ENCODE assay signal across 9 cellular contexts in the genomic region with DNA sequence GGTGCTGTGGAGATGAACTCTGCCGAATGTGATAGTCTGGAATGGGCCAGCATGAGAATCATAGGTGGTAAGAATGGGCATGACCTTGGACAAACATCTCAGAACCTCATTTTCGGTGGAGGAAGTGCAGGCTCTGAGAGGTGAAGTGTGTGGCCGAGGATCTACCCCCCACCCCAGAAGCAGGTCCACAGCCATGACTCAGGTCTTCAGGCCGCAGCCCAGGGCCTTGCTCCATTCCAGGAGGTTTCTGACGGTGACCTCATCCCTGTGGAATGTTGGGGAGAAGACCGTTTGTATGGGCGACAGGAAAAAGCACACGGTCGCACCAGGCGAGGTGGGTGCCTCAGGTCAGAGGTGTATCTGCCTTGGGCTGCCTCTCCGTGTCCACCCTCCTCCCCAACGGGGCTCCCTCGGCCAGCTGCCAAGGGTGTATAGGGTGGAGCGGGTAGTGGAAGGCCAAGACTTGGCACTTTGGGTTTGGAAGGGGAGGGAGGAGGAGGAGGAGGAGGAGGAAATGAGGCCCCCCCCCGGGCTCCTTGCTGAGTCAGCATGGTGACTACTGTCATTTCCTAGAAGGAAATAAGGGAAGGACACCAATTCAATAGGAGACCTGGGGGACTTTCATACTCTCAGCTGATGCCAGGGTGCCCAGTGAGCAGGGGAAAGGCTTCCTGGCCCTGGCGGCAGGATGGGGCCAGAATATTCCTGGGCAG.
DNase-seq lines count a peak whose midpoint lies in the region; ATAC-seq and TF ChIP-seq lines count a peak whose summit lies in the region.
"Had no signal": no experiment of that assay in that cellular context is flagged by ENCODE, and none has a peak within 500 bp of the region (broad histone marks: within the 10 kb centered on the region; RNA-seq: fewer than 3 reads in every experiment).

No MANE protein-coding gene starts in this region.

- no peak for TF ChIP-seq CTCF in lower lobe of right lung (IDR thresholded peaks at IDR 0.05)

- H3K9me3 ChIP-seq in lower lobe of right lung, result no peaks in the 10 kb centered on the region
- no peaks in the 10 kb centered on the region for H3K9me3 ChIP-seq in aorta (ENCODE audit: control insufficient read depth, low read length)

- peak; percentile 39 for DNase-seq in SIG-M5 treated with dmso at 0.1 percent for 504 hours (lab: John Stamatoyannopoulos, UW; ENCODE audit: unreplicated experiment)
- DNase-seq in SIG-M5 (lab: John Stamatoyannopoulos, UW), result no peak
- peak; percentile 50 for DNase-seq in ecto neural progenitor cell (ENCODE audit: low spot score)
- DNase-seq in lower lobe of right lung, result peak; percentile 73
- DNase-seq in aorta, result peak; percentile 88 to 91
- no peak for DNase-seq in OCI-M1 (lab: John Stamatoyannopoulos, UW)
- DNase-seq: stimulated activated CD4-positive, alpha-beta T cell treated with anti-CD3 and anti-CD28 coated beads, Interleukin-2, amount 100 ng/mL, for 24 hours had no signal

- ATAC-seq in lower lobe of right lung (peak; percentile 90 to 94), aorta (ENCODE audit: low FRiP score) (peak; percentile 81), HG03354 (IDR thresholded peaks at IDR 0.05; ENCODE audit: poor library complexity, severe bottlenecking, unreplicated experiment) (no peak), HG03135 (IDR thresholded peaks at IDR 0.05; ENCODE audit: unreplicated experiment) (no peak)

- intact Hi-C loops in lower lobe of right lung (cut with DNase I) (no loop called here), aorta (cut with DNase I) (loop anchor here (5.0 kb wide), 1 partner anchor 55 kb away; no protein-coding TSS in a partner anchor)

- H3K36me3 ChIP-seq in lower lobe of right lung (no peaks in the 10 kb centered on the region), aorta (ENCODE audit: control insufficient read depth in 1 of 2, insufficient read depth in 2 of 2, low read length in 1 of 2) (no peaks in the 10 kb centered on the region)

- peaks cover 32% of the 10 kb centered on the region for H3K4me1 ChIP-seq in lower lobe of right lung
- no peaks in the 10 kb centered on the region for H3K4me1 ChIP-seq in aorta (ENCODE audit: control insufficient read depth in 1 of 2, insufficient read depth in 2 of 2, low read length in 2 of 2)

- H3K4me3 ChIP-seq in lower lobe of right lung, result no peak overlapping the region
- H3K4me3 ChIP-seq in aorta (ENCODE audit: low read length in 2 of 2), result no peak overlapping the region

- H3K27ac ChIP-seq in lower lobe of right lung (peak overlapping the region; percentile 54), aorta (ENCODE audit: low read depth in 1 of 2, low read length in 2 of 2) (peak overlapping the region in 1 of 2 donors; percentile 44)

- no peaks in the 10 kb centered on the region for H3K27me3 ChIP-seq in lower lobe of right lung (ENCODE audit: low read depth)
- H3K27me3 ChIP-seq in aorta (ENCODE audit: control insufficient read depth in 1 of 2, insufficient read depth in 2 of 2, low read length in 1 of 2), result no peaks in the 10 kb centered on the region

- 12 to 14% methylated on average over 16 of the region's 16 CpGs for WGBS in aorta, 2 donors

Comparison
In these comparisons a context has a peak if more than half of its experiments do, and no peak if none do; other contexts are left out.
1. DNase-seq: peak in SIG-M5 treated with dmso at 0.1 percent for 504 hours (single experiment), ecto neural progenitor cell (single experiment), lower lobe of right lung (single experiment) and aorta (2 of 2); none in SIG-M5 (single experiment) and OCI-M1 (single experiment).
2. ATAC-seq: peak in lower lobe of right lung (2 of 2) and aorta (single experiment); none in HG03354 (single experiment) and HG03135 (single experiment).